Comparison of ENCODE assay signal across 9 cellular contexts in the genomic region with DNA sequence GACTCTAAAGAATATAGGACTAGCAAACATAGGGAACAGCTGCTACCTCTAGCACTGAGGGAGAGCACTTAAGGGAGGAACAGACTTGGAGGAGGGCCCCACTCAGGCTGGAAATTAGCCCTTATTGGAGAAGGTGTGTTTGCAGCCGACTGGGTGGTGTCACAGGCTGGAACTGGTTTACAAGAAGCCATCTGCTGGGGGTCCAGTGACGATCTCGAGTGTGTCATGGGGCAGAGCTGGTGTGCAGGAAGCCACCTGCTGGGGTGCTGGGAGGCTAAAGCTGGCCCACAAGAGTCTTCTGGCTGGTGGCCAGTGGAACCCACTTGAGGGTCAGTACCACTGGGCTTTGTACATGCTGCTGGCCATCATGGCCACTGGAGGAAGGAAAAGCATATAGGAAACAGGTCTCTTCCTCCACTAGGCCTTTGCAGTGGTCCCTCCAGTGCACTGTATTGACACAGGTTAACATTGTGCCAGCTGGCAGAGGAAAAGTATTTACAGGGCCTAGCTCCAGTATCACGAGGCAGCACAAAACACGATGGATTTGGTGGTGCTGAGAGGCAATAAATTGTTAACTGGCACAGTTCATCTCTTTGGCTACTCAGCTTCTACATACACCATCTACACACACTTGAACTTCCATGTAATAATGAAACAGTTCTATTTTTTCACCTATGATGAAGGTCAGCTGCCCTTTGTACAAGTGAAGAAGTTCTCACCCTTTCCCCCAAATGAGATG. TPM values are rescaled to one million over a fixed set of nuclear protein-coding genes. Genes with fewer than 3 reads are reported as not detected.
DNase-seq lines count a peak whose midpoint lies in the region; ATAC-seq, FAIRE-seq and TF ChIP-seq lines count a peak whose summit lies in the region.
"Had no signal": no experiment of that assay in that cellular context is flagged by ENCODE, and none has a peak within 500 bp of the region (broad histone marks: within the 10 kb centered on the region; RNA-seq: fewer than 3 reads in every experiment).

No MANE protein-coding gene starts in this region.

- H3K4me3 ChIP-seq in liver (ENCODE audit: low read depth in 1 of 3, low read length in 3 of 3) (no peak overlapping the region), HepG2 (replicated peaks in 1 of 3; ENCODE audit: insufficient read depth in 1 of 3, low read depth in 2 of 3, low read length in 3 of 3) (no peak overlapping the region), heart right ventricle (no peak overlapping the region), vagina (no peak overlapping the region)

- H3K36me3 ChIP-seq in liver (ENCODE audit: control insufficient read depth in 4 of 4, insufficient read depth in 3 of 4, low read depth in 1 of 4, low read length in 3 of 4) (no peaks in the 10 kb centered on the region), HepG2 (replicated peaks in 1 of 2; ENCODE audit: control insufficient read depth in 1 of 2, insufficient read depth in 2 of 2, low read length in 2 of 2) (no peaks in the 10 kb centered on the region), heart right ventricle (peaks cover 0 to 5% (median 0%) of the 10 kb centered on the region in 9 donors), vagina (no peaks in the 10 kb centered on the region)

- FAIRE-seq in HepG2 (lab: Jason Lieb, UNC), result no peak

- no peaks in the 10 kb centered on the region for H3K27me3 ChIP-seq in liver (ENCODE audit: control insufficient read depth in 4 of 4, insufficient read depth in 4 of 4, low read length in 3 of 4)
- no peaks in the 10 kb centered on the region for H3K27me3 ChIP-seq in HepG2 (ENCODE audit: control insufficient read depth in 1 of 2, insufficient read depth in 2 of 2, low read length in 2 of 2)
- peaks cover 0 to 8% (median 0%) of the 10 kb centered on the region in 7 donors for H3K27me3 ChIP-seq in heart right ventricle
- H3K27me3 ChIP-seq in vagina, result no peaks in the 10 kb centered on the region

- intact Hi-C loops in HepG2 (cut with micrococcal nuclease; ENCODE audit: unreplicated experiment) (no loop called here), heart right ventricle (cut with DNase I) (no loop called here), vagina (cut with DNase I) (no loop called here)

- DNase-seq in HepG2 (ENCODE audit: low spot score) (no peak), NCI-H774 (lab: John Stamatoyannopoulos, UW) (peak; percentile 43), heart right ventricle (peak in 1 of 2 donors; percentile 41), vagina (ENCODE audit: extremely low spot score in 2 of 2) (no peak), globus pallidus (ENCODE audit: low spot score) (no peak), GM13977 (ENCODE audit: low spot score) (no peak), A172 (ENCODE audit: low spot score) (no peak)
- DNase-seq: NCI-H526 had no signal

- H3K4me1 ChIP-seq in liver (ENCODE audit: control insufficient read depth in 4 of 4, insufficient read depth in 4 of 4, low read length in 3 of 4) (no peaks in the 10 kb centered on the region), HepG2 (ENCODE audit: insufficient read depth, low read length) (no peaks in the 10 kb centered on the region), heart right ventricle (peaks cover 2 to 57% (median 30%) of the 10 kb centered on the region in 9 donors), vagina (peaks cover 22% of the 10 kb centered on the region)

- H2AFZ ChIP-seq in HepG2 (ENCODE audit: low read length), result no peak overlapping the region

- 61% methylated on average over 5 of the region's 5 CpGs for WGBS in liver
- WGBS in HepG2 (ENCODE audit: low lambda C conversion rate), result 95% methylated on average over 5 of the region's 5 CpGs
- WGBS in heart right ventricle, 2 donors, result 38 to 47% methylated on average over 5 of the region's 5 CpGs

- POLR2A ChIA-PET in HepG2 (lab: Yijun Ruan, JAX), result no interaction called here

- in situ Hi-C loops in HepG2 (cut with HindIII; ENCODE audit: extremely low pct_ligation_motif_present, low pct_unique_long_range_greater_than_20kb) (no loop called here), GM13977 (cut with MboI; ENCODE audit: low pct_unique_long_range_greater_than_20kb, low sequenced_read_pairs, unreplicated experiment) (no loop called here)

- H3K79me2 ChIP-seq in HepG2 (ENCODE audit: insufficient read depth, low read length), result no peaks in the 10 kb centered on the region

- BruUV-seq in HepG2 (replicated peaks; lab: Mats Ljungman, UMichigan), result no TSS peak

- CTCF ChIA-PET in HepG2 (lab: Yijun Ruan, JAX; ENCODE audit: low intra/inter-chr PET ratio, low total read pairs), result no interaction called here

- TF ChIP-seq RAD21 in liver (IDR thresholded peaks at IDR 0.05) (peak in 1 of 2 donors; percentile 35), HepG2 (CRISPR knock-in tag; IDR thresholded peaks at IDR 0.05) (no peak)

- no peaks in the 10 kb centered on the region for H3K9me3 ChIP-seq in liver (ENCODE audit: control insufficient read depth in 4 of 4, low read length in 3 of 4)
- no peaks in the 10 kb centered on the region for H3K9me3 ChIP-seq in HepG2 (ENCODE audit: low read length)
- no peaks in the 10 kb centered on the region for H3K9me3 ChIP-seq in heart right ventricle
- no peaks in the 10 kb centered on the region for H3K9me3 ChIP-seq in vagina

- H3K27ac ChIP-seq in liver (ENCODE audit: low read depth in 1 of 2, low read length in 2 of 2) (no peak overlapping the region), HepG2 (ENCODE audit: extremely low read length, insufficient read depth, low read length) (no peak overlapping the region), heart right ventricle (peak overlapping the region in 8 of 10 donors; percentile 10 to 74 (median 55)), vagina (peak overlapping the region; percentile 4)

- TF ChIP-seq EP300 in HepG2 (IDR thresholded peaks at IDR 0.05; ENCODE audit: low read depth in 2 of 2, low read length in 2 of 2) (no peak), HepG2 (CRISPR knock-in tag; IDR thresholded peaks at IDR 0.05; ENCODE audit: borderline replicate concordance) (no peak)

- no peak for ATAC-seq in HepG2
- ATAC-seq in heart right ventricle, result peak; percentile 56 to 83 (median 72)

- no peak overlapping the region for H3K4me2 ChIP-seq in HepG2 (ENCODE audit: low read depth, low read length)

- H3K9ac ChIP-seq in liver (ENCODE audit: low read depth in 1 of 2, low read length in 2 of 2) (no peak overlapping the region), HepG2 (ENCODE audit: insufficient read depth, low read depth, low read length) (no peak overlapping the region)

- TF ChIP-seq POLR2A in HepG2 (IDR thresholded peaks at IDR 0.05; ENCODE audit: insufficient read depth in 1 of 2, low read depth in 2 of 2, low read length in 2 of 2) (no peak), vagina (IDR thresholded peaks at IDR 0.05) (no peak)

- TF ChIP-seq CTCF in liver (IDR thresholded peaks at IDR 0.05; ENCODE audit: low read depth, low read length, missing input control) (no peak), HepG2 (CRISPR knock-in tag; IDR thresholded peaks at IDR 0.05) (no peak), heart right ventricle (IDR thresholded peaks at IDR 0.05) (no peak), vagina (IDR thresholded peaks at IDR 0.05) (no peak), GM13977 (IDR thresholded peaks at IDR 0.05; ENCODE audit: extremely low read depth, insufficient read depth, missing control alignments) (no peak)

- H4K20me1 ChIP-seq in HepG2 (ENCODE audit: insufficient read depth, low read length), result no peaks in the 10 kb centered on the region

TF ChIP-seq in liver, 16 proteins besides CTCF, POLR2A, EP300 and RAD21 (continues in another document):
- TF ChIP-seq HNF4A (conservative IDR thresholded peaks at IDR 0.05), result peak in 1 of 2 donors; percentile 4
- TF ChIP-seq EGR1 (IDR thresholded peaks at IDR 0.05; ENCODE audit: low read depth in 2 of 2), result no peak
- TF ChIP-seq YY1 (IDR thresholded peaks at IDR 0.05), result peak; percentile 18
- TF ChIP-seq FOXA2 (IDR thresholded peaks at IDR 0.05), result peak; percentile 91
- no peak for TF ChIP-seq NR2F2 (IDR thresholded peaks at IDR 0.05)
- TF ChIP-seq RXRA (IDR thresholded peaks at IDR 0.05), result peak in 1 of 2 donors; percentile 16

RNA-seq across cellular contexts. Expression of a gene that starts 43.6 kb away (rescaled TPM):
- 10 to 100 TPM; 16.8 to 22.6 TPM for total RNA-seq in liver
- polyA plus RNA-seq in liver, result 10 to 100 TPM in 1 of 2 donors, 1 to 10 TPM in 1; 9.1 to 13.1 TPM
- total RNA-seq in HepG2 (2016; rRNA removed; fragmentation: Illumina TruSeq; extraction: Trizol), result 13.5 and 19.8 TPM in 2 replicates
- 0.91 and 0.97 TPM in 2 replicates for total RNA-seq in HepG2 (2016; cell fraction: cytosol; rRNA removed; fragmentation: Illumina TruSeq; extraction: Trizol; ENCODE audit: low read depth)
- total RNA-seq in HepG2 (2016; cell fraction: insoluble cytoplasmic fraction; rRNA removed; fragmentation: Illumina TruSeq; extraction: Trizol), result 12.6 and 19.5 TPM in 2 replicates
- 5.3 and 5.9 TPM in 2 replicates for total RNA-seq in HepG2 (2016; cell fraction: membrane; rRNA removed; fragmentation: Illumina TruSeq; extraction: Trizol)
- total RNA-seq in HepG2 (2016; cell fraction: nucleus; rRNA removed; fragmentation: Illumina TruSeq; extraction: Trizol), result 9.5 and 10.6 TPM in 2 replicates
- polyA plus RNA-seq in HepG2 (2011; rRNA removed), result 3.8 and 5.2 TPM in 2 replicates
- 3.0 and 4.0 TPM in 2 replicates for polyA plus RNA-seq in HepG2 (2011; cell fraction: cytosol; rRNA removed)
- polyA plus RNA-seq in HepG2 (2011; cell fraction: nucleus; rRNA removed), result 2.1 TPM in 2 replicates
- polyA plus RNA-seq in HepG2 (2012), result 4.8 and 7.8 TPM in 2 replicates
- polyA plus RNA-seq in HepG2 (2016; cell fraction: cytosol; fragmentation: Illumina TruSeq; extraction: Trizol; ENCODE audit: low read depth), result 0.62 and 0.82 TPM in 2 replicates
- 13.4 and 14.4 TPM in 2 replicates for polyA plus RNA-seq in HepG2 (2016; cell fraction: insoluble cytoplasmic fraction; fragmentation: Illumina TruSeq; extraction: Trizol; ENCODE audit: low read depth)
- 2.1 and 2.3 TPM in 2 replicates for polyA plus RNA-seq in HepG2 (2016; cell fraction: membrane; fragmentation: Illumina TruSeq; extraction: Trizol; ENCODE audit: low read depth)
- 6.9 and 7.5 TPM in 2 replicates for polyA plus RNA-seq in HepG2 (2016; cell fraction: nucleus; fragmentation: Illumina TruSeq; extraction: Trizol; ENCODE audit: insufficient read depth, low read depth)
- 6.7 and 16.9 TPM in 2 replicates for polyA minus RNA-seq in HepG2 (2011; rRNA and poly(A)+ RNA removed; ENCODE audit: low replicate concordance)
- polyA minus RNA-seq in HepG2 (2011; cell fraction: cytosol; rRNA and poly(A)+ RNA removed), result 7.5 and 13.8 TPM in 2 replicates
- 12.4 and 13.6 TPM in 2 replicates for polyA minus RNA-seq in HepG2 (2011; cell fraction: nucleus; rRNA and poly(A)+ RNA removed)
- 100 to 1,000 TPM; 357 to 560 (median 437) TPM for total RNA-seq in heart right ventricle
- 10 to 100 TPM; 63.2 to 64.7 TPM for polyA plus RNA-seq in heart right ventricle
- 59.4 TPM for total RNA-seq in vagina
- total RNA-seq in A172 (2014; rRNA removed; shearing (Covaris generic)), result 43.2 and 51.4 TPM in 2 replicates

Comparison
In these comparisons a context has a peak if more than half of its experiments do, and no peak if none do; other contexts are left out.
1. H3K27ac ChIP-seq: peak in heart right ventricle (8 of 10) and vagina (single experiment); none in liver (0 of 2) and HepG2 (single experiment).